ENCODE assay signal across 30 cellular contexts in genomic region chr18:44974174-44974573, GRCh38.
"Had no signal": no experiment of that assay in that cellular context is flagged by ENCODE, and none has a peak within 500 bp of the region (broad histone marks: within the 10 kb centered on the region; RNA-seq: fewer than 3 reads in every experiment).

No MANE protein-coding gene starts in this region.

- H3K36me3 Mint-ChIP-seq: activated naive CD8-positive, alpha-beta T cell; T-cell had no signal

- H3K4me1 Mint-ChIP-seq: activated CD4-positive, alpha-beta memory T cell treated with anti-CD3 and anti-CD28 coated beads, Interleukin-2, amount 10 ng/mL, durations not matched to agents 7 days and 5 days; activated CD4-positive, alpha-beta T cell treated with anti-CD3 and anti-CD28 coated beads for 36 hours; activated T-helper 17 cell treated with anti-CD3 and anti-CD28 coated beads, Interleukin-2, amount 50 U/mL, for 72 hours; central memory CD8-positive, alpha-beta T cell; T-cell had no signal

- H3K27ac Mint-ChIP-seq: activated CD4-positive, alpha-beta memory T cell treated with anti-CD3 and anti-CD28 coated beads, Interleukin-2, amount 10 ng/mL, durations not matched to agents 7 days and 5 days; activated naive CD4-positive, alpha-beta T cell treated with anti-CD3 and anti-CD28 coated beads for 36 hours; activated naive CD8-positive, alpha-beta T cell; activated T-helper 17 cell treated with anti-CD3 and anti-CD28 coated beads, Interleukin-2, amount 50 U/mL, for 72 hours; T-cell had no signal

- H3K9me3 Mint-ChIP-seq: activated CD4-positive, alpha-beta memory T cell treated with anti-CD3 and anti-CD28 coated beads, Interleukin-2, amount 10 ng/mL, durations not matched to agents 7 days and 5 days; activated naive CD4-positive, alpha-beta T cell treated with anti-CD3 and anti-CD28 coated beads for 36 hours; activated T-helper 17 cell treated with anti-CD3 and anti-CD28 coated beads, Interleukin-2, amount 50 U/mL, for 72 hours; central memory CD8-positive, alpha-beta T cell; T-cell had no signal

- H3K4me3 ChIP-seq: SK-N-MC had no signal

- H3K27me3 Mint-ChIP-seq: brain; central memory CD8-positive, alpha-beta T cell had no signal

- ATAC-seq: activated CD4-positive, alpha-beta T cell treated with anti-CD3 and anti-CD28 coated beads for 36 hours; activated T-helper 17 cell treated with anti-CD3 and anti-CD28 coated beads, Interleukin-2, amount 50 U/mL, for 72 hours; Panc1; Right ventricle myocardium inferior; T-cell had no signal

- H3K4me3 Mint-ChIP-seq: activated CD4-positive, alpha-beta memory T cell treated with anti-CD3 and anti-CD28 coated beads, Interleukin-2, amount 10 ng/mL, durations not matched to agents 7 days and 5 days; activated CD4-positive, alpha-beta T cell treated with anti-CD3 and anti-CD28 coated beads for 36 hours; activated naive CD4-positive, alpha-beta T cell treated with anti-CD3 and anti-CD28 coated beads for 36 hours; activated naive CD8-positive, alpha-beta T cell; activated T-helper 17 cell treated with anti-CD3 and anti-CD28 coated beads, Interleukin-2, amount 50 U/mL, for 72 hours; brain; central memory CD8-positive, alpha-beta T cell; T-cell had no signal

- DNase-seq: activated CD4-positive, alpha-beta memory T cell treated with anti-CD3 and anti-CD28 coated beads, Interleukin-2, amount 10 ng/mL, durations not matched to agents 7 days and 5 days; activated CD4-positive, alpha-beta T cell treated with anti-CD3 and anti-CD28 coated beads for 36 hours; activated CD4-positive, alpha-beta T cell treated with anti-CD3 and anti-CD28 coated beads, Interleukin-2, amount 50 U/mL, for 1 hour; activated gamma-delta T cell; activated naive CD4-positive, alpha-beta T cell treated with anti-CD3 and anti-CD28 coated beads for 36 hours; activated T-cell treated with anti-CD3 and anti-CD28 coated beads for 4 hours; activated T-cell treated with anti-CD3 and anti-CD28 coated beads, Interleukin-2, amount 50 U/mL, for 48 hours; amygdala; Kasumi-1; KBM-7; NCI-H1048; NCI-H1417; NCI-H1930; NCI-H2171; NCI-H2227 treated with DMSO at 0.1 percent for 48 hours; NCI-H446 treated with DMSO at 0.1 percent for 48 hours; NCI-H69; OCI-M1; RPMI8226; T-cell; T-helper 2 cell; T1000 had no signal

- H3K27ac ChIP-seq: SK-N-MC, VCaP had no signal
